In the genomic region with DNA sequence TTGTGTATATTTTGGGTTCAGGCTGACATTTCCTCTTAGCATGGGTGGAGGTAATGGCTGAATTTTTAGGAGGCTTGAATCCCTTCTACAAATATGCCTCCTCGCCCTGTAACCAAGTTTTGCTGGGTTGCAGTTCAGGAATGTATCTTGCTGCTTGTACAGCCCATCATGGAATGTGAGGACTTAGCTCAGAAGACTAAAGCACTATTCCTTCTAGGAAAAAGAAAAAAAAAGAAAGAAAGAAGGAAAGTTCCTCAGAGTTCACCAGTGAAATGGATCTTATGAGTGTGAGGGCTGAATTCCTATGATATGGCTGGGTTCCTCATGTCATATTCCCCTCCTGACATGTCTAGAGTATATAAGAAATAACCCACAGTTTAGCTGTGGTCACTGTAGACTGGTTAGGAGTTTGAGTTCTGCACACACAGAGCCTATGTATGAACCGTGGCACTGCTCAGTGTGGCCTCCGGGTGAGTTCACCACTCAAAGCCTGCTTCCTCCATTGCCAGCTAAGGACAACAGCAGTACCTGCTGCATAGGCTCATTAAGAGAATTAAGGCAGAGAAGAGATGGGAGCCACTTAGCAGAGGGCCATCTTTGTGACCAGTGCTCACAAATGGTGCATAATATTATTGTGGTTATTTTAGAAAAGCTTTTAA, we compare ENCODE assay signal across 16 cellular contexts.
DNase-seq lines count a peak whose midpoint lies in the region; ATAC-seq and TF ChIP-seq lines count a peak whose summit lies in the region.
"Had no signal": no experiment of that assay in that cellular context is flagged by ENCODE, and none has a peak within 500 bp of the region (broad histone marks: within the 10 kb centered on the region; RNA-seq: fewer than 3 reads in every experiment).

No MANE protein-coding gene starts in this region.

- no peaks in the 10 kb centered on the region for H3K36me3 Mint-ChIP-seq in Caco-2 (ENCODE audit: insufficient read depth, unreplicated experiment)
- no peaks in the 10 kb centered on the region for H3K36me3 Mint-ChIP-seq in endodermal cell (ENCODE audit: low read depth)

- no peak for TF ChIP-seq CTCF in Caco-2 (IDR thresholded peaks at IDR 0.05; ENCODE audit: insufficient read depth in 1 of 2, low read depth in 1 of 2, low read length in 1 of 2, severe bottlenecking in 1 of 2, unreplicated experiment in 1 of 2)
- TF ChIP-seq CTCF in PC-3 (conservative IDR thresholded peaks at IDR 0.05; ENCODE audit: low read depth, low read length) = no peak
- peak; percentile 26 for TF ChIP-seq CTCF in endodermal cell (conservative IDR thresholded peaks at IDR 0.05)
- no peak for TF ChIP-seq CTCF in sigmoid colon (IDR thresholded peaks at IDR 0.05)

- H3K9ac ChIP-seq in PC-3 (ENCODE audit: low read length) = peak overlapping the region; percentile 84
- no peak overlapping the region for H3K9ac ChIP-seq in endodermal cell (ENCODE audit: extremely low read depth, low read length, poor library complexity, severe bottlenecking)

- 88 to 94% methylated on average over 2 to 3 of the region's 3 CpGs for WGBS in endodermal cell (ENCODE audit: insufficient coverage in 1 of 2, insufficient read length in 1 of 2), 2 experiments
- WGBS in sigmoid colon, 2 donors = 80 to 87% methylated on average over 3 of the region's 3 CpGs

- H3K27ac Mint-ChIP-seq in Caco-2 (ENCODE audit: unreplicated experiment) (peak overlapping the region; percentile 96), endodermal cell (no peak overlapping the region)

- BruUV-seq in Caco-2 (replicated peaks; lab: Mats Ljungman, UMichigan) (no TSS peak), PC-3 (replicated peaks; lab: Mats Ljungman, UMichigan) (no TSS peak)

- H3K4me3 ChIP-seq in Caco-2 (ENCODE audit: low read depth, low read length) (no peak overlapping the region), PC-3 (ENCODE audit: low read length) (no peak overlapping the region; the same call in 1 of the 2 replicates), endodermal cell (ENCODE audit: low read length) (no peak overlapping the region), sigmoid colon (no peak overlapping the region)
- H3K4me3 ChIP-seq: right atrium auricular region, stomach had no signal

- DNase-seq in Caco-2 (no peak), PC-3 (no peak), endodermal cell (no peak), sigmoid colon (peak; percentile 20), NCI-H2081 (lab: John Stamatoyannopoulos, UW) (no peak)
- DNase-seq in stimulated activated CD4-positive, alpha-beta T cell treated with anti-CD3 and anti-CD28 coated beads, Interleukin-4, amount 100 ng/mL, for 4 hours = no peak
- DNase-seq: activated naive CD4-positive, alpha-beta T cell treated with Interleukin-2 at 50 U/mL for 16 hours; AML-193; cortex of kidney; NCI-H1417 treated with DMSO at 0.1 percent for 48 hours; NCI-H774; stimulated activated CD4-positive, alpha-beta T cell treated with anti-CD3 and anti-CD28 coated beads, Interleukin-1b, Interleukin-23, amount 100 ng/mL, for 48 hours; stomach had no signal

- H3K36me3 ChIP-seq in Caco-2 (ENCODE audit: control insufficient read depth, insufficient read depth, low read length) = no peaks in the 10 kb centered on the region
- no peaks in the 10 kb centered on the region for H3K36me3 ChIP-seq in PC-3 (ENCODE audit: low read depth, low read length)
- H3K36me3 ChIP-seq in endodermal cell (ENCODE audit: control insufficient read depth, insufficient read depth, low read length) = no peaks in the 10 kb centered on the region
- no peaks in the 10 kb centered on the region for H3K36me3 ChIP-seq in sigmoid colon
- H3K36me3 ChIP-seq: stomach had no signal

- H3K27me3 Mint-ChIP-seq in Caco-2 (ENCODE audit: insufficient read depth, unreplicated experiment) = no peaks in the 10 kb centered on the region
- no peaks in the 10 kb centered on the region for H3K27me3 Mint-ChIP-seq in endodermal cell (ENCODE audit: insufficient read depth)

- intact Hi-C loops in Caco-2 (cut with micrococcal nuclease; ENCODE audit: unreplicated experiment) = loop anchor here (1.0 to 2.0 kb wide), 2 partner anchors 9 to 40 kb away; no protein-coding TSS in a partner anchor
- intact Hi-C loops in PC-3 (cut with micrococcal nuclease) = loop anchor here (2.0 kb wide), 1 partner anchor 40 kb away; no protein-coding TSS in a partner anchor
- intact Hi-C loops in sigmoid colon (cut with DNase I) = no loop called here

- H3K4me3 Mint-ChIP-seq in Caco-2 (ENCODE audit: unreplicated experiment) = no peak overlapping the region
- H3K4me3 Mint-ChIP-seq in endodermal cell = no peak overlapping the region

- no peaks in the 10 kb centered on the region for H3K9me2 ChIP-seq in PC-3 (replicated peaks; ENCODE audit: low read length)

- TF ChIP-seq POLR2A in sigmoid colon (IDR thresholded peaks at IDR 0.05) = no peak

- H3K4me1 ChIP-seq in Caco-2 (peaks cover 22% of the 10 kb centered on the region), PC-3 (ENCODE audit: insufficient read depth, low read length) (peaks cover 14% of the 10 kb centered on the region), endodermal cell (ENCODE audit: control insufficient read depth, insufficient read depth, low read length) (no peaks in the 10 kb centered on the region), sigmoid colon (peaks cover 0 to 28% (median 21%) of the 10 kb centered on the region in 4 donors)

- H3K4me1 Mint-ChIP-seq in Caco-2 (ENCODE audit: low read depth, unreplicated experiment) (peaks cover 23% of the 10 kb centered on the region), endodermal cell (no peaks in the 10 kb centered on the region)

- peak overlapping the region; percentile 63 for H3K4me2 ChIP-seq in PC-3 (ENCODE audit: low read length)

- H3K9me3 ChIP-seq in Caco-2 = no peaks in the 10 kb centered on the region
- no peaks in the 10 kb centered on the region for H3K9me3 ChIP-seq in PC-3 (ENCODE audit: low read length)
- no peaks in the 10 kb centered on the region for H3K9me3 ChIP-seq in endodermal cell (ENCODE audit: control insufficient read depth, low read length)
- no peaks in the 10 kb centered on the region for H3K9me3 ChIP-seq in sigmoid colon
- H3K9me3 ChIP-seq: right atrium auricular region, stomach had no signal

- no peaks in the 10 kb centered on the region for H4K20me1 ChIP-seq in PC-3 (ENCODE audit: low read length)

- ATAC-seq in PC-3 (no peak), GM18861 (IDR thresholded peaks at IDR 0.05; ENCODE audit: unreplicated experiment) (no peak), HG02759 (IDR thresholded peaks at IDR 0.05; ENCODE audit: unreplicated experiment) (no peak)

- peak overlapping the region; percentile 98 for H3K27ac ChIP-seq in PC-3 (ENCODE audit: low read length)
- no peak overlapping the region for H3K27ac ChIP-seq in endodermal cell (ENCODE audit: low read depth, low read length)
- peak overlapping the region; percentile 5 to 50 (median 38) for H3K27ac ChIP-seq in sigmoid colon

- CTCF ChIA-PET in Caco-2 (lab: Charles Lee) = interaction anchor here (1.9 kb wide), 1 partner anchor 10 kb away, joined by 6 read pairs; no protein-coding TSS in a partner anchor
- CTCF ChIA-PET in PC-3 (lab: Charles Lee) = no interaction called here

- no peak overlapping the region for H2AFZ ChIP-seq in PC-3 (ENCODE audit: low read length)

- H3K27me3 ChIP-seq in Caco-2 (replicated peaks; ENCODE audit: control insufficient read depth, insufficient read depth, low read length) = no peaks in the 10 kb centered on the region
- H3K27me3 ChIP-seq in PC-3 (ENCODE audit: low read length) = no peaks in the 10 kb centered on the region
- no peaks in the 10 kb centered on the region for H3K27me3 ChIP-seq in endodermal cell (ENCODE audit: control insufficient read depth, insufficient read depth, low read length, poor library complexity, severe bottlenecking)
- H3K27me3 ChIP-seq in sigmoid colon = no peaks in the 10 kb centered on the region
- H3K27me3 ChIP-seq: right atrium auricular region, stomach had no signal

- no peaks in the 10 kb centered on the region for H3K9me3 Mint-ChIP-seq in Caco-2 (ENCODE audit: unreplicated experiment)
- H3K9me3 Mint-ChIP-seq in endodermal cell = no peaks in the 10 kb centered on the region

- no peaks in the 10 kb centered on the region for H3F3A ChIP-seq in PC-3 (ENCODE audit: low read length, unreplicated experiment)

- no peaks in the 10 kb centered on the region for H3K79me2 ChIP-seq in PC-3 (ENCODE audit: low read length)

- TF ChIP-seq EP300 in sigmoid colon (IDR thresholded peaks at IDR 0.05) = no peak

- POLR2A ChIA-PET in Caco-2 (lab: Charles Lee) = interaction anchor here (2.7 kb wide), 1 partner anchor 10 kb away, joined by 30 read pairs; no protein-coding TSS in a partner anchor
- POLR2A ChIA-PET in PC-3 (lab: Charles Lee; ENCODE audit: unreplicated experiment) = no interaction called here
